Comparison of ENCODE assay signal across 1 cellular context in genomic region chr6:149558029-149558428, GRCh38.
"Had no signal": no experiment of that assay in that cellular context is flagged by ENCODE, and none has a peak within 500 bp of the region (broad histone marks: within the 10 kb centered on the region; RNA-seq: fewer than 3 reads in every experiment).

No MANE protein-coding gene starts in this region.

- ATAC-seq: GM12878 had no signal

- H3K4me3 ChIP-seq: GM12878 had no signal
